Comparison of ENCODE assay signal across 29 cellular contexts in genomic region chrX:37667141-37667540, GRCh38. TPM values are rescaled to one million over a fixed set of nuclear protein-coding genes. Genes with fewer than 3 reads are reported as not detected.
"Had no signal": no experiment of that assay in that cellular context is flagged by ENCODE, and none has a peak within 500 bp of the region (broad histone marks: within the 10 kb centered on the region; RNA-seq: fewer than 3 reads in every experiment).

No MANE protein-coding gene starts in this region.

- H3K4me3 ChIP-seq: psoas muscle, right lobe of liver, sigmoid colon, thoracic aorta, thyroid gland, tibial nerve, upper lobe of left lung, vagina had no signal

- H3K9me3 Mint-ChIP-seq: natural killer cell; stimulated activated effector memory CD8-positive, alpha-beta T cell treated with anti-CD3 and anti-CD28 coated beads, Interleukin-12 subunit alpha, Interleukin-12 subunit beta, amount 100 ng/mL, for 72 hours had no signal

- H3K4me1 Mint-ChIP-seq: naive thymus-derived CD4-positive, alpha-beta T cell; natural killer cell; nephron progenitor cell; neural crest cell; stimulated activated effector memory CD8-positive, alpha-beta T cell treated with anti-CD3 and anti-CD28 coated beads, Interleukin-12 subunit alpha, Interleukin-12 subunit beta, amount 100 ng/mL, for 72 hours; stimulated activated naive CD8-positive, alpha-beta T cell treated with anti-CD3 and anti-CD28 coated beads, Interleukin-15, amount 100 ng/mL, for 72 hours had no signal

- H3K9me3 ChIP-seq: neutrophil, psoas muscle, right lobe of liver, sigmoid colon, thoracic aorta, thyroid gland, tibial nerve, upper lobe of left lung, vagina had no signal

- ATAC-seq: naive thymus-derived CD4-positive, alpha-beta T cell; natural killer cell; psoas muscle; right cardiac atrium; right lobe of liver; stimulated activated effector memory CD8-positive, alpha-beta T cell treated with anti-CD3 and anti-CD28 coated beads, Interleukin-12 subunit alpha, Interleukin-12 subunit beta, amount 100 ng/mL, for 72 hours; stimulated activated naive CD8-positive, alpha-beta T cell treated with anti-CD3 and anti-CD28 coated beads, Interleukin-15, amount 100 ng/mL, for 72 hours; stimulated activated naive CD8-positive, alpha-beta T cell treated with anti-CD3 and anti-CD28 coated beads, Interleukin-15, Interleukin-2, amounts not matched to agents 100 U/mL and 50 U/mL, for 24 hours had no signal

- H3K36me3 ChIP-seq: neutrophil, right lobe of liver, sigmoid colon, thoracic aorta, thyroid gland, tibial nerve, upper lobe of left lung, vagina had no signal

- H3K27ac Mint-ChIP-seq: naive thymus-derived CD4-positive, alpha-beta T cell; natural killer cell; nephron progenitor cell; progenitor cell of endocrine pancreas; stimulated activated effector memory CD8-positive, alpha-beta T cell treated with anti-CD3 and anti-CD28 coated beads, Interleukin-12 subunit alpha, Interleukin-12 subunit beta, amount 100 ng/mL, for 72 hours; stimulated activated naive CD8-positive, alpha-beta T cell treated with anti-CD3 and anti-CD28 coated beads, Interleukin-15, amount 100 ng/mL, for 72 hours had no signal

- H3K4me3 Mint-ChIP-seq: naive thymus-derived CD4-positive, alpha-beta T cell; natural killer cell; nephron progenitor cell; neural crest cell; stimulated activated effector memory CD8-positive, alpha-beta T cell treated with anti-CD3 and anti-CD28 coated beads, Interleukin-12 subunit alpha, Interleukin-12 subunit beta, amount 100 ng/mL, for 72 hours; stimulated activated naive CD8-positive, alpha-beta T cell treated with anti-CD3 and anti-CD28 coated beads, Interleukin-15, amount 100 ng/mL, for 72 hours had no signal

- H3K4me1 ChIP-seq: parathyroid adenoma, psoas muscle, right lobe of liver, sigmoid colon, thyroid gland, tibial nerve, upper lobe of left lung, vagina had no signal

- H3K27me3 ChIP-seq: neutrophil, right lobe of liver, sigmoid colon, thyroid gland, tibial nerve, upper lobe of left lung, vagina had no signal

- DNase-seq: naive thymus-derived CD4-positive, alpha-beta T cell; natural killer cell; nephron progenitor cell; nucleus accumbens; posterior cingulate gyrus; psoas muscle; right cardiac atrium; right lobe of liver; sigmoid colon; small intestine; stimulated activated CD4-positive, alpha-beta T cell treated with anti-CD3 and anti-CD28 coated beads, Interleukin-15, amount 100 ng/mL, for 24 hours; stimulated activated CD4-positive, alpha-beta T cell treated with anti-CD3 and anti-CD28 coated beads, Interleukin-2, amount 100 ng/mL, for 24 hours; stimulated activated CD4-positive, alpha-beta T cell treated with anti-CD3 and anti-CD28 coated beads, Interleukin-2, amount 100 ng/mL, for 48 hours; stimulated activated CD4-positive, alpha-beta T cell treated with anti-CD3 and anti-CD28 coated beads, Interleukin-4, amount 100 ng/mL, for 24 hours; stimulated activated naive CD4-positive, alpha-beta T cell; stimulated activated naive CD8-positive, alpha-beta T cell treated with anti-CD3 and anti-CD28 coated beads, Interleukin-15, amount 100 ng/mL, for 72 hours; stimulated activated naive CD8-positive, alpha-beta T cell treated with anti-CD3 and anti-CD28 coated beads, Interleukin-15, Interleukin-2, amounts not matched to agents 100 U/mL and 50 U/mL, for 24 hours; thyroid gland; trophoblast cell; upper lobe of left lung had no signal

- H3K27ac ChIP-seq: neutrophil, parathyroid adenoma, psoas muscle, right lobe of liver, sigmoid colon, thoracic aorta, thyroid gland, tibial nerve, upper lobe of left lung, vagina had no signal

- H3K36me3 Mint-ChIP-seq: naive thymus-derived CD4-positive, alpha-beta T cell; natural killer cell; stimulated activated effector memory CD8-positive, alpha-beta T cell treated with anti-CD3 and anti-CD28 coated beads, Interleukin-12 subunit alpha, Interleukin-12 subunit beta, amount 100 ng/mL, for 72 hours had no signal

RNA-seq across cellular contexts. Expression of gene XK, which starts 18.4 kb away (rescaled TPM):
- total RNA-seq: osteocyte had no signal
- polyA plus RNA-seq: naive thymus-derived CD4-positive, alpha-beta T cell had no signal
